ENCODE assay signal across 18 cellular contexts in genomic region chr22:44030051-44030701, GRCh38. TPM values are rescaled to one million over a fixed set of nuclear protein-coding genes. Genes with fewer than 3 reads are reported as not detected.
DNase-seq lines count a peak whose midpoint lies in the region; ATAC-seq and TF ChIP-seq lines count a peak whose summit lies in the region.
"Had no signal": no experiment of that assay in that cellular context is flagged by ENCODE, and none has a peak within 500 bp of the region (broad histone marks: within the 10 kb centered on the region; RNA-seq: fewer than 3 reads in every experiment).

No MANE protein-coding gene starts in this region.

- no peaks in the 10 kb centered on the region for H3K27me3 Mint-ChIP-seq in activated CD4-positive, alpha-beta T cell treated with anti-CD3 and anti-CD28 coated beads, Interleukin-2, amount 10 ng/mL, durations not matched to agents 24 days and 14 days
- H3K27me3 Mint-ChIP-seq in GM23338 (ENCODE audit: insufficient read depth, low read depth, poor library complexity), result peaks cover 10% of the 10 kb centered on the region

- H3K27me3 ChIP-seq in adrenal gland, result no peaks in the 10 kb centered on the region
- peaks cover 0 to 7% of the 10 kb centered on the region in 2 donors for H3K27me3 ChIP-seq in left lung
- no peaks in the 10 kb centered on the region for H3K27me3 ChIP-seq in spleen (replicated peaks in 1 of 7)
- H3K27me3 ChIP-seq in GM23338 (ENCODE audit: insufficient read depth), result no peaks in the 10 kb centered on the region
- H3K27me3 ChIP-seq: BE2C had no signal

- TF ChIP-seq CTCF in adrenal gland (IDR thresholded peaks at IDR 0.05) (no peak), left lung (IDR thresholded peaks at IDR 0.05) (no peak), spleen (IDR thresholded peaks at IDR 0.05 in 8 of 11, conservative IDR thresholded peaks at IDR 0.05 in 3 of 11) (no peak), GM23338 (conservative IDR thresholded peaks at IDR 0.05; ENCODE audit: low read depth in 2 of 2) (no peak)

- no peak overlapping the region for H3K4me3 Mint-ChIP-seq in activated CD4-positive, alpha-beta T cell treated with anti-CD3 and anti-CD28 coated beads, Interleukin-2, amount 10 ng/mL, durations not matched to agents 24 days and 14 days
- no peak overlapping the region for H3K4me3 Mint-ChIP-seq in GM23338
- H3K4me3 Mint-ChIP-seq: activated naive CD4-positive, alpha-beta T cell treated with anti-CD3 and anti-CD28 coated beads, Interleukin-2, amount 10 ng/mL, durations not matched to agents 7 days and 5 days had no signal

- intact Hi-C loops in activated CD4-positive, alpha-beta T cell treated with anti-CD3 and anti-CD28 coated beads, Interleukin-2, amount 10 ng/mL, durations not matched to agents 24 days and 14 days (cut with micrococcal nuclease), result no loop called here
- intact Hi-C loops in adrenal gland (cut with DNase I) (no loop called here), left lung (cut with DNase I) (no loop called here), spleen (cut with DNase I; ENCODE audit: low total_unique reads) (no loop called here)

- peak overlapping the region; percentile 8 for H3K27ac Mint-ChIP-seq in activated CD4-positive, alpha-beta T cell treated with anti-CD3 and anti-CD28 coated beads, Interleukin-2, amount 10 ng/mL, durations not matched to agents 24 days and 14 days
- no peak overlapping the region for H3K27ac Mint-ChIP-seq in GM23338
- H3K27ac Mint-ChIP-seq: activated naive CD4-positive, alpha-beta T cell treated with anti-CD3 and anti-CD28 coated beads, Interleukin-2, amount 10 ng/mL, durations not matched to agents 7 days and 5 days had no signal

- H3K9me2 ChIP-seq in GM23338 (ENCODE audit: insufficient read depth), result no peaks in the 10 kb centered on the region

- peaks cover 55% of the 10 kb centered on the region for H3K4me1 Mint-ChIP-seq in activated CD4-positive, alpha-beta T cell treated with anti-CD3 and anti-CD28 coated beads, Interleukin-2, amount 10 ng/mL, durations not matched to agents 24 days and 14 days
- H3K4me1 Mint-ChIP-seq in GM23338, result peaks cover 22% of the 10 kb centered on the region

- H3K36me3 Mint-ChIP-seq in activated CD4-positive, alpha-beta T cell treated with anti-CD3 and anti-CD28 coated beads, Interleukin-2, amount 10 ng/mL, durations not matched to agents 24 days and 14 days (ENCODE audit: low read depth), result peaks cover 24% of the 10 kb centered on the region
- no peaks in the 10 kb centered on the region for H3K36me3 Mint-ChIP-seq in GM23338 (ENCODE audit: low read depth)
- H3K36me3 Mint-ChIP-seq: activated naive CD4-positive, alpha-beta T cell treated with anti-CD3 and anti-CD28 coated beads, Interleukin-2, amount 10 ng/mL, durations not matched to agents 7 days and 5 days had no signal

- no peak for DNase-seq in activated CD4-positive, alpha-beta T cell treated with anti-CD3 and anti-CD28 coated beads, Interleukin-2, amount 10 ng/mL, durations not matched to agents 24 days and 14 days
- no peak for DNase-seq in activated CD4-positive, alpha-beta T cell treated with anti-CD3 and anti-CD28 coated beads for 4 hours
- DNase-seq in adrenal gland (no peak), left lung (peak in 1 of 2 donors; percentile 58), spleen (peak; percentile 69), GM23338 (ENCODE audit: low spot score) (no peak), ACHN (no peak)
- DNase-seq: activated CD4-positive, alpha-beta T cell treated with anti-CD3 and anti-CD28 coated beads, Interleukin-2, amount 50 U/mL, for 4 hours; activated naive CD4-positive, alpha-beta T cell treated with anti-CD3 and anti-CD28 coated beads, Interleukin-2, amount 10 ng/mL, durations not matched to agents 7 days and 5 days; BE2C; foreskin fibroblast; NCI-H146; NCI-H774; SIG-M5; stimulated activated naive CD8-positive, alpha-beta T cell treated with anti-CD3 and anti-CD28 coated beads, Interleukin-15, Interleukin-2, amounts not matched to agents 100 U/mL and 50 U/mL, for 24 hours; T-helper 1 cell had no signal

- H2AFZ ChIP-seq in GM23338, result no peak overlapping the region

- H4K20me1 ChIP-seq in GM23338 (replicated peaks; ENCODE audit: insufficient read depth), result no peaks in the 10 kb centered on the region

- H3K27ac ChIP-seq in adrenal gland (peak overlapping the region in 3 of 5 donors; percentile 7 to 61 (median 52)), left lung (peak overlapping the region; percentile 67 to 97), spleen (peak overlapping the region in 6 of 8 donors; percentile 39 to 99 (median 62)), GM23338 (ENCODE audit: low read depth) (no peak overlapping the region)

- no peaks in the 10 kb centered on the region for H3K9me3 Mint-ChIP-seq in activated CD4-positive, alpha-beta T cell treated with anti-CD3 and anti-CD28 coated beads, Interleukin-2, amount 10 ng/mL, durations not matched to agents 24 days and 14 days
- no peaks in the 10 kb centered on the region for H3K9me3 Mint-ChIP-seq in GM23338
- H3K9me3 Mint-ChIP-seq: activated naive CD4-positive, alpha-beta T cell treated with anti-CD3 and anti-CD28 coated beads, Interleukin-2, amount 10 ng/mL, durations not matched to agents 7 days and 5 days had no signal

- no peak overlapping the region for H3K4me3 ChIP-seq in adrenal gland
- no peak overlapping the region for H3K4me3 ChIP-seq in left lung
- H3K4me3 ChIP-seq in spleen, result no peak overlapping the region
- H3K4me3 ChIP-seq in GM23338, result no peak overlapping the region
- H3K4me3 ChIP-seq: HAP-1 had no signal

- TF ChIP-seq POLR2A in adrenal gland (IDR thresholded peaks at IDR 0.05) (no peak), spleen (IDR thresholded peaks at IDR 0.05) (no peak)

- no peaks in the 10 kb centered on the region for H3F3A ChIP-seq in GM23338 (replicated peaks; ENCODE audit: low read depth)

- no peaks in the 10 kb centered on the region for H3K9me3 ChIP-seq in adrenal gland (replicated peaks in 1 of 3)
- H3K9me3 ChIP-seq in left lung, result no peaks in the 10 kb centered on the region
- no peaks in the 10 kb centered on the region for H3K9me3 ChIP-seq in spleen
- H3K9me3 ChIP-seq: BE2C, HAP-1 had no signal

- H3K36me3 ChIP-seq in adrenal gland (replicated peaks in 1 of 2), result no peaks in the 10 kb centered on the region
- H3K36me3 ChIP-seq in left lung, result no peaks in the 10 kb centered on the region
- H3K36me3 ChIP-seq in spleen, result no peaks in the 10 kb centered on the region
- no peaks in the 10 kb centered on the region for H3K36me3 ChIP-seq in GM23338 (ENCODE audit: insufficient read depth)
- H3K36me3 ChIP-seq: BE2C had no signal

- in situ Hi-C loops in ACHN (cut with HindIII; ENCODE audit: low pct_ligation_motif_present, low pct_unique_long_range_greater_than_20kb, low sequenced_read_pairs), result no loop called here

- ATAC-seq in left lung, result no peak
- ATAC-seq in GM23338, result no peak
- no peak for ATAC-seq in GM18870 (IDR thresholded peaks at IDR 0.05; ENCODE audit: unreplicated experiment)
- ATAC-seq: stimulated activated naive CD8-positive, alpha-beta T cell treated with anti-CD3 and anti-CD28 coated beads, Interleukin-15, Interleukin-2, amounts not matched to agents 100 U/mL and 50 U/mL, for 24 hours had no signal

- H3K4me2 ChIP-seq in GM23338, result no peak overlapping the region

- H3K4me1 ChIP-seq in adrenal gland (replicated peaks in 1 of 2) (peaks cover 11 to 17% of the 10 kb centered on the region in 2 donors), left lung (peaks cover 0 to 55% of the 10 kb centered on the region in 2 donors), spleen (peaks cover 22 to 83% (median 67%) of the 10 kb centered on the region in 6 donors), GM23338 (ENCODE audit: insufficient read depth) (peaks cover 14% of the 10 kb centered on the region; the same call in 1 of the 2 replicates)
- H3K4me1 ChIP-seq: BE2C had no signal

- WGBS in adrenal gland, 4 donors, result 85 to 92% (median 87%) methylated on average over 3 to 18 of the region's 18 CpGs
- WGBS in spleen, 5 donors, result 88 to 96% (median 91%) methylated on average over 17 to 18 of the region's 18 CpGs

- peaks cover 8% of the 10 kb centered on the region; the same call in 1 of the 2 replicates for H3K79me2 ChIP-seq in GM23338 (replicated peaks; ENCODE audit: insufficient read depth)

TF ChIP-seq in GM23338, 12 proteins besides CTCF, POLR2A, EP300 and RAD21 (continues in another document):
- TF ChIP-seq NANOG (IDR thresholded peaks at IDR 0.05; ENCODE audit: borderline replicate concordance), result no peak
- TF ChIP-seq STAT1 (IDR thresholded peaks at IDR 0.05; ENCODE audit: unreplicated experiment), result no peak
- TF ChIP-seq EZH2phosphoT487 (IDR thresholded peaks at IDR 0.05; ENCODE audit: unreplicated experiment), result no peak
- TF ChIP-seq EZH2 (IDR thresholded peaks at IDR 0.05; ENCODE audit: low read depth, unreplicated experiment), result no peak
- no peak for TF ChIP-seq POLR2AphosphoS5 (IDR thresholded peaks at IDR 0.05; ENCODE audit: low read depth)

RNA-seq across cellular contexts. Expression of gene PARVB, which starts 6.1 kb away (rescaled TPM):
- 107 and 112 TPM in 2 replicates for total RNA-seq in activated CD4-positive, alpha-beta T cell treated with anti-CD3 and anti-CD28 coated beads, Interleukin-2, amount 10 ng/mL, durations not matched to agents 24 days and 14 days
- total RNA-seq in adrenal gland, result 10 to 100 TPM; 17.1 to 77.6 (median 58.5) TPM
- 10 to 100 TPM; 16.9 to 42.5 (median 23.8) TPM for polyA plus RNA-seq in adrenal gland
- total RNA-seq in left lung, result 10 to 100 TPM; 31.7 to 53.7 TPM
- 10 to 100 TPM; 32.5 to 61.9 (median 57.1) TPM for total RNA-seq in spleen
- polyA plus RNA-seq in spleen, result 10 to 100 TPM; 24.0 to 40.5 (median 37.7) TPM
- total RNA-seq in GM23338 (2014; rRNA removed; shearing (Covaris generic)), result 7.7 and 15.5 TPM in 2 replicates
- 4.0 and 4.3 TPM in 2 replicates for polyA plus RNA-seq in GM23338 (2016; fragmentation: Nextera tagmentation; extraction: Ambion mirVana)
